Comparison of ENCODE assay signal across 1 cellular context in the genomic region with DNA sequence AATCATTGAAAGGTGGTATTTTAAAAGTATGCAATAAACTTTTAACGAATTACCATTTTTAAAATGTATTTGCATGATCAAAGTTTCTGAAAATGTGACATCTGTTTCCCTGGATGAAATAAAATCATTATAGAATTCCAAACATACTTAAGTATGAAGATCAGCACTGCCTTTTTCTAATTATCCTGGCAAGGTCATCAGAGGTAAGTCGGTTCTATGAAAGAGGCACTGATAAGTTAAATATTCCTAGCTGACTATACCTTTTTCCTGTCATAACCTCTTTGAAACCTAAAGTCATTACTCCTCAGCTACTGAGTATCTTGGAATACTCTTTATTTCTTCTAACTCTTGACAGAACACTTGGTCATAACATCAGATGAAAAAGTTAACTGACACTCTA.
TF ChIP-seq lines count a peak whose summit lies in the region.

No MANE protein-coding gene starts in this region.

TF ChIP-seq in GM23338, 12 proteins besides CTCF, POLR2A, EP300 and RAD21:
- TF ChIP-seq STAT1 (IDR thresholded peaks at IDR 0.05; ENCODE audit: unreplicated experiment): no peak
- no peak for TF ChIP-seq ZNF114 (CRISPR knock-in tag; IDR thresholded peaks at IDR 0.05)
- TF ChIP-seq, protein P1, sequence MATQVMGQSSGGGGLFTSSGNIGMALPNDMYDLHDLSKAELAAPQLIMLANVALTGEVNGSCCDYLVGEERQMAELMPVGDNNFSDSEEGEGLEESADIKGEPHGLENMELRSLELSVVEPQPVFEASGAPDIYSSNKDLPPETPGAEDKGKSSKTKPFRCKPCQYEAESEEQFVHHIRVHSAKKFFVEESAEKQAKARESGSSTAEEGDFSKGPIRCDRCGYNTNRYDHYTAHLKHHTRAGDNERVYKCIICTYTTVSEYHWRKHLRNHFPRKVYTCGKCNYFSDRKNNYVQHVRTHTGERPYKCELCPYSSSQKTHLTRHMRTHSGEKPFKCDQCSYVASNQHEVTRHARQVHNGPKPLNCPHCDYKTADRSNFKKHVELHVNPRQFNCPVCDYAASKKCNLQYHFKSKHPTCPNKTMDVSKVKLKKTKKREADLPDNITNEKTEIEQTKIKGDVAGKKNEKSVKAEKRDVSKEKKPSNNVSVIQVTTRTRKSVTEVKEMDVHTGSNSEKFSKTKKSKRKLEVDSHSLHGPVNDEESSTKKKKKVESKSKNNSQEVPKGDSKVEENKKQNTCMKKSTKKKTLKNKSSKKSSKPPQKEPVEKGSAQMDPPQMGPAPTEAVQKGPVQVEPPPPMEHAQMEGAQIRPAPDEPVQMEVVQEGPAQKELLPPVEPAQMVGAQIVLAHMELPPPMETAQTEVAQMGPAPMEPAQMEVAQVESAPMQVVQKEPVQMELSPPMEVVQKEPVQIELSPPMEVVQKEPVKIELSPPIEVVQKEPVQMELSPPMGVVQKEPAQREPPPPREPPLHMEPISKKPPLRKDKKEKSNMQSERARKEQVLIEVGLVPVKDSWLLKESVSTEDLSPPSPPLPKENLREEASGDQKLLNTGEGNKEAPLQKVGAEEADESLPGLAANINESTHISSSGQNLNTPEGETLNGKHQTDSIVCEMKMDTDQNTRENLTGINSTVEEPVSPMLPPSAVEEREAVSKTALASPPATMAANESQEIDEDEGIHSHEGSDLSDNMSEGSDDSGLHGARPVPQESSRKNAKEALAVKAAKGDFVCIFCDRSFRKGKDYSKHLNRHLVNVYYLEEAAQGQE (IDR thresholded peaks at IDR 0.05; ENCODE audit: unreplicated experiment): no peak
- no peak for TF ChIP-seq NANOG (IDR thresholded peaks at IDR 0.05; ENCODE audit: borderline replicate concordance)
- TF ChIP-seq POLR2AphosphoS5 (IDR thresholded peaks at IDR 0.05; ENCODE audit: low read depth): no peak
- no peak for TF ChIP-seq ZNF331 (CRISPR knock-in tag; IDR thresholded peaks at IDR 0.05; ENCODE audit: low read depth)
- TF ChIP-seq, protein P2, sequence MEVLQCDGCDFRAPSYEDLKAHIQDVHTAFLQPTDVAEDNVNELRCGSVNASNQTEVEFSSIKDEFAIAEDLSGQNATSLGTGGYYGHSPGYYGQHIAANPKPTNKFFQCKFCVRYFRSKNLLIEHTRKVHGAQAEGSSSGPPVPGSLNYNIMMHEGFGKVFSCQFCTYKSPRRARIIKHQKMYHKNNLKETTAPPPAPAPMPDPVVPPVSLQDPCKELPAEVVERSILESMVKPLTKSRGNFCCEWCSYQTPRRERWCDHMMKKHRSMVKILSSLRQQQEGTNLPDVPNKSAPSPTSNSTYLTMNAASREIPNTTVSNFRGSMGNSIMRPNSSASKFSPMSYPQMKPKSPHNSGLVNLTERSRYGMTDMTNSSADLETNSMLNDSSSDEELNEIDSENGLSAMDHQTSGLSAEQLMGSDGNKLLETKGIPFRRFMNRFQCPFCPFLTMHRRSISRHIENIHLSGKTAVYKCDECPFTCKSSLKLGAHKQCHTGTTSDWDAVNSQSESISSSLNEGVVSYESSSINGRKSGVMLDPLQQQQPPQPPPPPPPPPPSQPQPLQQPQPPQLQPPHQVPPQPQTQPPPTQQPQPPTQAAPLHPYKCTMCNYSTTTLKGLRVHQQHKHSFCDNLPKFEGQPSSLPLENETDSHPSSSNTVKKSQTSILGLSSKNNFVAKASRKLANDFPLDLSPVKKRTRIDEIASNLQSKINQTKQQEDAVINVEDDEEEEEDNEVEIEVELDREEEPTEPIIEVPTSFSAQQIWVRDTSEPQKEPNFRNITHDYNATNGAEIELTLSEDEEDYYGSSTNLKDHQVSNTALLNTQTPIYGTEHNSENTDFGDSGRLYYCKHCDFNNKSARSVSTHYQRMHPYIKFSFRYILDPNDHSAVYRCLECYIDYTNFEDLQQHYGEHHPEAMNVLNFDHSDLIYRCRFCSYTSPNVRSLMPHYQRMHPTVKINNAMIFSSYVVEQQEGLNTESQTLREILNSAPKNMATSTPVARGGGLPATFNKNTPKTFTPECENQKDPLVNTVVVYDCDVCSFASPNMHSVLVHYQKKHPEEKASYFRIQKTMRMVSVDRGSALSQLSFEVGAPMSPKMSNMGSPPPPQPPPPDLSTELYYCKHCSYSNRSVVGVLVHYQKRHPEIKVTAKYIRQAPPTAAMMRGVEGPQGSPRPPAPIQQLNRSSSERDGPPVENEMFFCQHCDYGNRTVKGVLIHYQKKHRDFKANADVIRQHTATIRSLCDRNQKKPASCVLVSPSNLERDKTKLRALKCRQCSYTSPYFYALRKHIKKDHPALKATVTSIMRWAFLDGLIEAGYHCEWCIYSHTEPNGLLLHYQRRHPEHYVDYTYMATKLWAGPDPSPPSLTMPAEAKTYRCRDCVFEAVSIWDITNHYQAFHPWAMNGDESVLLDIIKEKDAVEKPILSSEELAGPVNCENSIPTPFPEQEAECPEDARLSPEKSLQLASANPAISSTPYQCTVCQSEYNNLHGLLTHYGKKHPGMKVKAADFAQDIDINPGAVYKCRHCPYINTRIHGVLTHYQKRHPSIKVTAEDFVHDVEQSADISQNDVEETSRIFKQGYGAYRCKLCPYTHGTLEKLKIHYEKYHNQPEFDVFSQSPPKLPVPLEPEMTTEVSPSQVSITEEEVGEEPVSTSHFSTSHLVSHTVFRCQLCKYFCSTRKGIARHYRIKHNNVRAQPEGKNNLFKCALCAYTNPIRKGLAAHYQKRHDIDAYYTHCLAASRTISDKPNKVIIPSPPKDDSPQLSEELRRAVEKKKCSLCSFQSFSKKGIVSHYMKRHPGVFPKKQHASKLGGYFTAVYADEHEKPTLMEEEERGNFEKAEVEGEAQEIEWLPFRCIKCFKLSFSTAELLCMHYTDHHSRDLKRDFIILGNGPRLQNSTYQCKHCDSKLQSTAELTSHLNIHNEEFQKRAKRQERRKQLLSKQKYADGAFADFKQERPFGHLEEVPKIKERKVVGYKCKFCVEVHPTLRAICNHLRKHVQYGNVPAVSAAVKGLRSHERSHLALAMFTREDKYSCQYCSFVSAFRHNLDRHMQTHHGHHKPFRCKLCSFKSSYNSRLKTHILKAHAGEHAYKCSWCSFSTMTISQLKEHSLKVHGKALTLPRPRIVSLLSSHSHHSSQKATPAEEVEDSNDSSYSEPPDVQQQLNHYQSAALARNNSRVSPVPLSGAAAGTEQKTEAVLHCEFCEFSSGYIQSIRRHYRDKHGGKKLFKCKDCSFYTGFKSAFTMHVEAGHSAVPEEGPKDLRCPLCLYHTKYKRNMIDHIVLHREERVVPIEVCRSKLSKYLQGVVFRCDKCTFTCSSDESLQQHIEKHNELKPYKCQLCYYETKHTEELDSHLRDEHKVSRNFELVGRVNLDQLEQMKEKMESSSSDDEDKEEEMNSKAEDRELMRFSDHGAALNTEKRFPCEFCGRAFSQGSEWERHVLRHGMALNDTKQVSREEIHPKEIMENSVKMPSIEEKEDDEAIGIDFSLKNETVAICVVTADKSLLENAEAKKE (CRISPR knock-in tag; IDR thresholded peaks at IDR 0.05): no peak
